Comparison of ENCODE assay signal across 40 cellular contexts in genomic region chr2:4585057-4585635, GRCh38.
"Had no signal": no experiment of that assay in that cellular context is flagged by ENCODE, and none has a peak within 500 bp of the region (broad histone marks: within the 10 kb centered on the region; RNA-seq: fewer than 3 reads in every experiment).

No MANE protein-coding gene starts in this region.

- H3K36me3 Mint-ChIP-seq: activated naive CD4-positive, alpha-beta T cell treated with anti-CD3 and anti-CD28 coated beads, Interleukin-2, amount 10 ng/mL, durations not matched to agents 7 days and 5 days; activated naive CD4-positive, alpha-beta T cell treated with anti-CD3 and anti-CD28 coated beads, Interleukin-2, amount 50 U/mL, for 24 hours; activated naive CD8-positive, alpha-beta T cell; activated naive CD8-positive, alpha-beta T cell treated with anti-CD3 and anti-CD28 coated beads for 36 hours; activated naive CD8-positive, alpha-beta T cell treated with anti-CD3 and anti-CD28 coated beads, Interleukin-2, amount 10 ng/mL, durations not matched to agents 7 days and 5 days; brain had no signal

- H3K27ac Mint-ChIP-seq: activated naive CD4-positive, alpha-beta T cell treated with anti-CD3 and anti-CD28 coated beads for 36 hours; activated naive CD4-positive, alpha-beta T cell treated with anti-CD3 and anti-CD28 coated beads, Interleukin-2, amount 10 ng/mL, durations not matched to agents 7 days and 5 days; activated naive CD4-positive, alpha-beta T cell treated with anti-CD3 and anti-CD28 coated beads, Interleukin-2, amount 50 U/mL, for 24 hours; activated naive CD4-positive, alpha-beta T cell treated with anti-CD3 and anti-CD28 coated beads, Interleukin-2, amount 50 U/mL, for 72 hours; activated naive CD8-positive, alpha-beta T cell; activated naive CD8-positive, alpha-beta T cell treated with anti-CD3 and anti-CD28 coated beads for 36 hours; activated naive CD8-positive, alpha-beta T cell treated with anti-CD3 and anti-CD28 coated beads, Interleukin-2, amount 10 ng/mL, durations not matched to agents 7 days and 5 days; activated naive CD8-positive, alpha-beta T cell treated with anti-CD3 and anti-CD28 coated beads, Interleukin-2, amount 50 U/mL, for 24 hours; activated T-cell treated with anti-CD3 and anti-CD28 coated beads, Interleukin-2, amount 50 U/mL, for 24 hours; activated T-cell treated with anti-CD3 and anti-CD28 coated beads, Interleukin-2, amount 50 U/mL, for 72 hours; activated T-helper 1 cell treated with anti-CD3 and anti-CD28 coated beads, Interleukin-12 subunit alpha, Interleukin-12 subunit beta, Interleukin-2, Interleukin-4 antibody, amounts not matched to agents 30 ng/mL and 10 ng/mL and 1 ng/mL, durations not matched to agents 14 hours and 24 hours and 36 hours; activated T-helper 17 cell treated with anti-CD3 and anti-CD28 coated beads, Interleukin-2, amount 50 U/mL, for 72 hours; activated T-helper 2 cell treated with anti-CD3 and anti-CD28 coated beads, Interferon-gamma antibody, Interleukin-2, Interleukin-4, amounts not matched to agents 10 μg/mL and 5 μg/mL and 100 μg/mL, durations not matched to agents 14 hours and 24 hours and 36 hours; brain had no signal

- H3K4me1 ChIP-seq: adrenal gland, ascending aorta, body of pancreas, breast epithelium had no signal

- H3K27me3 Mint-ChIP-seq: activated naive CD4-positive, alpha-beta T cell treated with anti-CD3 and anti-CD28 coated beads, Interleukin-2, amount 10 ng/mL, durations not matched to agents 7 days and 5 days; activated naive CD4-positive, alpha-beta T cell treated with anti-CD3 and anti-CD28 coated beads, Interleukin-2, amount 50 U/mL, for 24 hours; activated naive CD8-positive, alpha-beta T cell; activated naive CD8-positive, alpha-beta T cell treated with anti-CD3 and anti-CD28 coated beads for 36 hours; activated naive CD8-positive, alpha-beta T cell treated with anti-CD3 and anti-CD28 coated beads, Interleukin-2, amount 10 ng/mL, durations not matched to agents 7 days and 5 days; activated naive CD8-positive, alpha-beta T cell treated with anti-CD3 and anti-CD28 coated beads, Interleukin-2, amount 50 U/mL, for 24 hours; activated T-cell treated with anti-CD3 and anti-CD28 coated beads, Interleukin-2, amount 50 U/mL, for 24 hours; activated T-helper 17 cell treated with anti-CD3 and anti-CD28 coated beads, Interleukin-2, amount 50 U/mL, for 72 hours; central memory CD8-positive, alpha-beta T cell had no signal

- ATAC-seq: activated naive CD4-positive, alpha-beta T cell treated with anti-CD3 and anti-CD28 coated beads, Interleukin-2, amount 50 U/mL, for 72 hours; activated naive CD8-positive, alpha-beta T cell treated with anti-CD3 and anti-CD28 coated beads, Interleukin-2, amount 50 U/mL, for 24 hours; activated T-cell treated with anti-CD3 and anti-CD28 coated beads, Interleukin-2, amount 50 U/mL, for 4 hours; activated T-cell treated with anti-CD3 and anti-CD28 coated beads, Interleukin-2, amount 50 U/mL, for 72 hours; activated T-helper 17 cell treated with anti-CD3 and anti-CD28 coated beads, Interleukin-2, amount 50 U/mL, for 72 hours; body of pancreas had no signal

- H3K27me3 ChIP-seq: adrenal gland, ascending aorta, body of pancreas, brain microvascular endothelial cell, breast epithelium, cardiac muscle cell had no signal

- FAIRE-seq: astrocyte, bronchial epithelial cell had no signal

- H3K9me3 ChIP-seq: adrenal gland, ascending aorta, body of pancreas, breast epithelium had no signal

- H3K4me3 ChIP-seq: adrenal gland, ascending aorta, body of pancreas, breast epithelium, cardiac muscle cell had no signal

- H3K4me1 Mint-ChIP-seq: activated naive CD4-positive, alpha-beta T cell treated with anti-CD3 and anti-CD28 coated beads, Interleukin-2, amount 10 ng/mL, durations not matched to agents 7 days and 5 days; activated naive CD4-positive, alpha-beta T cell treated with anti-CD3 and anti-CD28 coated beads, Interleukin-2, amount 50 U/mL, for 24 hours; activated naive CD8-positive, alpha-beta T cell treated with anti-CD3 and anti-CD28 coated beads for 36 hours; activated naive CD8-positive, alpha-beta T cell treated with anti-CD3 and anti-CD28 coated beads, Interleukin-2, amount 10 ng/mL, durations not matched to agents 7 days and 5 days; activated naive CD8-positive, alpha-beta T cell treated with anti-CD3 and anti-CD28 coated beads, Interleukin-2, amount 50 U/mL, for 24 hours; activated T-helper 17 cell treated with anti-CD3 and anti-CD28 coated beads, Interleukin-2, amount 50 U/mL, for 72 hours; brain; central memory CD8-positive, alpha-beta T cell had no signal

- H3K4me3 Mint-ChIP-seq: activated naive CD4-positive, alpha-beta T cell treated with anti-CD3 and anti-CD28 coated beads for 36 hours; activated naive CD4-positive, alpha-beta T cell treated with anti-CD3 and anti-CD28 coated beads, Interleukin-2, amount 10 ng/mL, durations not matched to agents 7 days and 5 days; activated naive CD4-positive, alpha-beta T cell treated with anti-CD3 and anti-CD28 coated beads, Interleukin-2, amount 50 U/mL, for 24 hours; activated naive CD8-positive, alpha-beta T cell; activated naive CD8-positive, alpha-beta T cell treated with anti-CD3 and anti-CD28 coated beads for 36 hours; activated naive CD8-positive, alpha-beta T cell treated with anti-CD3 and anti-CD28 coated beads, Interleukin-2, amount 10 ng/mL, durations not matched to agents 7 days and 5 days; activated naive CD8-positive, alpha-beta T cell treated with anti-CD3 and anti-CD28 coated beads, Interleukin-2, amount 50 U/mL, for 24 hours; activated T-cell treated with anti-CD3 and anti-CD28 coated beads, Interleukin-2, amount 50 U/mL, for 24 hours; activated T-cell treated with anti-CD3 and anti-CD28 coated beads, Interleukin-2, amount 50 U/mL, for 4 hours; activated T-cell treated with anti-CD3 and anti-CD28 coated beads, Interleukin-2, amount 50 U/mL, for 72 hours; activated T-helper 1 cell treated with anti-CD3 and anti-CD28 coated beads, Interleukin-12 subunit alpha, Interleukin-12 subunit beta, Interleukin-2, Interleukin-4 antibody, amounts not matched to agents 30 ng/mL and 10 ng/mL and 1 ng/mL, durations not matched to agents 14 hours and 24 hours and 36 hours; activated T-helper 17 cell treated with anti-CD3 and anti-CD28 coated beads, Interleukin-2, amount 50 U/mL, for 72 hours; brain; central memory CD8-positive, alpha-beta T cell had no signal

- H3K9me3 Mint-ChIP-seq: activated naive CD8-positive, alpha-beta T cell treated with anti-CD3 and anti-CD28 coated beads for 36 hours had no signal

- H3K27ac ChIP-seq: adrenal gland, ascending aorta, body of pancreas, brain microvascular endothelial cell, breast epithelium, cardiac muscle cell had no signal

- H3K36me3 ChIP-seq: adrenal gland, ascending aorta, brain microvascular endothelial cell, breast epithelium, cardiac muscle cell had no signal

- DNase-seq: activated effector memory CD4-positive, alpha-beta T cell treated with anti-CD3 and anti-CD28 coated beads, Interleukin-2, amount 50 U/mL, for 16 hours; activated effector memory CD4-positive, alpha-beta T cell treated with Interleukin-2 at 50 U/mL for 16 hours; activated gamma-delta T cell; activated gamma-delta T cell treated with Interleukin-2 at 50 U/mL for 16 hours; activated naive CD4-positive, alpha-beta T cell; activated naive CD4-positive, alpha-beta T cell treated with anti-CD3 and anti-CD28 coated beads for 36 hours; activated naive CD4-positive, alpha-beta T cell treated with anti-CD3 and anti-CD28 coated beads, Interleukin-2, amount 10 ng/mL, durations not matched to agents 7 days and 5 days; activated naive CD4-positive, alpha-beta T cell treated with anti-CD3 and anti-CD28 coated beads, Interleukin-2, amount 50 U/mL, for 16 hours; activated naive CD4-positive, alpha-beta T cell treated with Interleukin-2 at 50 U/mL for 16 hours; activated naive CD8-positive, alpha-beta T cell treated with anti-CD3 and anti-CD28 coated beads for 36 hours; activated naive CD8-positive, alpha-beta T cell treated with anti-CD3 and anti-CD28 coated beads, Interleukin-2, amount 10 ng/mL, durations not matched to agents 7 days and 5 days; activated naive CD8-positive, alpha-beta T cell treated with anti-CD3 and anti-CD28 coated beads, Interleukin-2, amount 50 U/mL, for 24 hours; activated T-cell treated with anti-CD3 and anti-CD28 coated beads, Interleukin-2, amount 50 U/mL, for 1 hour; activated T-cell treated with anti-CD3 and anti-CD28 coated beads, Interleukin-2, amount 50 U/mL, for 24 hours; activated T-cell treated with anti-CD3 and anti-CD28 coated beads, Interleukin-2, amount 50 U/mL, for 4 hours; activated T-cell treated with anti-CD3 and anti-CD28 coated beads, Interleukin-2, amount 50 U/mL, for 48 hours; activated T-cell treated with anti-CD3 and anti-CD28 coated beads, Interleukin-2, amount 50 U/mL, for 72 hours; adrenal gland; amniotic stem cell; amygdala; anterior cingulate cortex; aorta; body of pancreas; brain microvascular endothelial cell; caudate nucleus; central memory CD4-positive, alpha-beta T cell; cerebellar nuclear complex had no signal
